Comparison of ENCODE assay signal across 1 cellular context in genomic region chr16:71479420-71479819, GRCh38.
TF ChIP-seq lines count a peak whose summit lies in the region.

No MANE protein-coding gene starts in this region.

TF ChIP-seq in K562, 482 proteins besides CTCF, POLR2A, EP300 and RAD21:
- TF ChIP-seq HMGXB4 (CRISPR knock-in tag; IDR thresholded peaks at IDR 0.05), result no peak
- TF ChIP-seq CTBP1 (IDR thresholded peaks at IDR 0.05; ENCODE audit: borderline replicate concordance), result peak; percentile 18; the same call in 1 of the 2 replicates
- TF ChIP-seq ZNF134 (CRISPR knock-in tag; conservative IDR thresholded peaks at IDR 0.05), result no peak
- no peak for TF ChIP-seq XRCC3 (IDR thresholded peaks at IDR 0.05)
- 0 out of 2 replicates have a peak, but pooled peaks have one; percentile 13 for TF ChIP-seq GABPA (tag; conservative IDR thresholded peaks at IDR 0.05; ENCODE audit: low read depth)
- TF ChIP-seq DDX20 (tag; IDR thresholded peaks at IDR 0.05; ENCODE audit: low read depth), result no peak
- TF ChIP-seq ZBTB33 (CRISPR knock-in tag; IDR thresholded peaks at IDR 0.05), result no peak
- 0 out of 2 replicates have a peak, but pooled peaks have one; percentile 20 for TF ChIP-seq EHMT2 (IDR thresholded peaks at IDR 0.05)
- TF ChIP-seq, protein P1, sequence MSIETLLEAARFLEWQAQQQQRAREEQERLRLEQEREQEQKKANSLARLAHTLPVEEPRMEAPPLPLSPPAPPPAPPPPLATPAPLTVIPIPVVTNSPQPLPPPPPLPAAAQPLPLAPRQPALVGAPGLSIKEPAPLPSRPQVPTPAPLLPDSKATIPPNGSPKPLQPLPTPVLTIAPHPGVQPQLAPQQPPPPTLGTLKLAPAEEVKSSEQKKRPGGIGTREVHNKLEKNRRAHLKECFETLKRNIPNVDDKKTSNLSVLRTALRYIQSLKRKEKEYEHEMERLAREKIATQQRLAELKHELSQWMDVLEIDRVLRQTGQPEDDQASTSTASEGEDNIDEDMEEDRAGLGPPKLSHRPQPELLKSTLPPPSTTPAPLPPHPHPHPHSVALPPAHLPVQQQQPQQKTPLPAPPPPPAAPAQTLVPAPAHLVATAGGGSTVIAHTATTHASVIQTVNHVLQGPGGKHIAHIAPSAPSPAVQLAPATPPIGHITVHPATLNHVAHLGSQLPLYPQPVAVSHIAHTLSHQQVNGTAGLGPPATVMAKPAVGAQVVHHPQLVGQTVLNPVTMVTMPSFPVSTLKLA (conservative IDR thresholded peaks at IDR 0.05), result 0 out of 4 replicates have a peak, but pooled peaks of 1 of the 2 experiments have one; percentile 15
- no peak for TF ChIP-seq HMGN3 (IDR thresholded peaks at IDR 0.05; ENCODE audit: borderline replicate concordance, extremely low read depth, insufficient read length, low read depth, low read length)
- no peak for TF ChIP-seq NFYB (IDR thresholded peaks at IDR 0.05; ENCODE audit: extremely low read depth, insufficient read length)
- TF ChIP-seq NFRKB (IDR thresholded peaks at IDR 0.05; ENCODE audit: low read depth), result no peak
- peak in 1 of 2 experiments; percentile 54; a peak in 1 of 4 replicates for TF ChIP-seq RCOR1 (IDR thresholded peaks at IDR 0.05; ENCODE audit: borderline replicate concordance in 1 of 2, low read depth in 2 of 2, low read length in 2 of 2)
- TF ChIP-seq MCM7 (IDR thresholded peaks at IDR 0.05), result no peak
- no peak for TF ChIP-seq HIVEP1 (CRISPR knock-in tag; IDR thresholded peaks at IDR 0.05)
- 0 out of 2 replicates have a peak, but pooled peaks have one; percentile 30 for TF ChIP-seq SMARCA4 (IDR thresholded peaks at IDR 0.05)
- peak; percentile 31; the same call in 1 of the 2 replicates for TF ChIP-seq RB1 (IDR thresholded peaks at IDR 0.05; ENCODE audit: low read depth)
- peak; percentile 45 for TF ChIP-seq SMC3 (conservative IDR thresholded peaks at IDR 0.05; ENCODE audit: insufficient read depth, low read depth, low read length)
- TF ChIP-seq, protein P2, sequence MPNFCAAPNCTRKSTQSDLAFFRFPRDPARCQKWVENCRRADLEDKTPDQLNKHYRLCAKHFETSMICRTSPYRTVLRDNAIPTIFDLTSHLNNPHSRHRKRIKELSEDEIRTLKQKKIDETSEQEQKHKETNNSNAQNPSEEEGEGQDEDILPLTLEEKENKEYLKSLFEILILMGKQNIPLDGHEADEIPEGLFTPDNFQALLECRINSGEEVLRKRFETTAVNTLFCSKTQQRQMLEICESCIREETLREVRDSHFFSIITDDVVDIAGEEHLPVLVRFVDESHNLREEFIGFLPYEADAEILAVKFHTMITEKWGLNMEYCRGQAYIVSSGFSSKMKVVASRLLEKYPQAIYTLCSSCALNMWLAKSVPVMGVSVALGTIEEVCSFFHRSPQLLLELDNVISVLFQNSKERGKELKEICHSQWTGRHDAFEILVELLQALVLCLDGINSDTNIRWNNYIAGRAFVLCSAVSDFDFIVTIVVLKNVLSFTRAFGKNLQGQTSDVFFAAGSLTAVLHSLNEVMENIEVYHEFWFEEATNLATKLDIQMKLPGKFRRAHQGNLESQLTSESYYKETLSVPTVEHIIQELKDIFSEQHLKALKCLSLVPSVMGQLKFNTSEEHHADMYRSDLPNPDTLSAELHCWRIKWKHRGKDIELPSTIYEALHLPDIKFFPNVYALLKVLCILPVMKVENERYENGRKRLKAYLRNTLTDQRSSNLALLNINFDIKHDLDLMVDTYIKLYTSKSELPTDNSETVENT (CRISPR knock-in tag; IDR thresholded peaks at IDR 0.05), result no peak
- no peak for TF ChIP-seq ZNF445 (CRISPR knock-in tag; IDR thresholded peaks at IDR 0.05; ENCODE audit: low read depth)
- 0 out of 4 replicates have a peak, but pooled peaks of 1 of the 2 experiments have one; percentile 50 for TF ChIP-seq ARNT (IDR thresholded peaks at IDR 0.05)
- no peak for TF ChIP-seq SNRNP70 (optimal IDR thresholded peaks at IDR 0.05; ENCODE audit: low read depth, low read length)
- TF ChIP-seq CBX1 (IDR thresholded peaks at IDR 0.05; ENCODE audit: low read depth), result no peak
- TF ChIP-seq STAT5B (CRISPR knock-in tag; IDR thresholded peaks at IDR 0.05), result no peak
- TF ChIP-seq EWSR1 (IDR thresholded peaks at IDR 0.05; ENCODE audit: borderline replicate concordance, low read depth, partially characterized antibody), result no peak
- TF ChIP-seq SMAD4 (CRISPR knock-in tag; conservative IDR thresholded peaks at IDR 0.05), result no peak
- TF ChIP-seq ILK (tag; IDR thresholded peaks at IDR 0.05; ENCODE audit: borderline replicate concordance, low read depth), result no peak
- no peak for TF ChIP-seq CEBPZ (IDR thresholded peaks at IDR 0.05; ENCODE audit: borderline replicate concordance, low read depth, low read length)
- TF ChIP-seq ZBTB8A (IDR thresholded peaks at IDR 0.05; ENCODE audit: partially characterized antibody), result no peak
- no peak for TF ChIP-seq FOXP1 (CRISPR knock-in tag; IDR thresholded peaks at IDR 0.05)
- 0 out of 2 replicates have a peak, but pooled peaks have one; percentile 19 for TF ChIP-seq ATF7 (IDR thresholded peaks at IDR 0.05)
- TF ChIP-seq RERE (CRISPR knock-in tag; IDR thresholded peaks at IDR 0.05; ENCODE audit: borderline replicate concordance), result no peak
- no peak for TF ChIP-seq ZNF830 (CRISPR knock-in tag; IDR thresholded peaks at IDR 0.05)
- no peak for TF ChIP-seq BHLHE40 (IDR thresholded peaks at IDR 0.05; ENCODE audit: low read length)
- peak; percentile 12; the same call in 1 of the 2 replicates for TF ChIP-seq TEAD4 (IDR thresholded peaks at IDR 0.05; ENCODE audit: low read length)
- no peak for TF ChIP-seq TEAD4 (CRISPR knock-in tag; IDR thresholded peaks at IDR 0.05; ENCODE audit: borderline replicate concordance)
- TF ChIP-seq ARID2 (IDR thresholded peaks at IDR 0.05), result no peak
- TF ChIP-seq XRCC4 (IDR thresholded peaks at IDR 0.05; ENCODE audit: extremely low read depth, insufficient read depth, insufficient read length), result no peak
- TF ChIP-seq ZNF3 (CRISPR knock-in tag; IDR thresholded peaks at IDR 0.05), result no peak
